Comparison of ENCODE assay signal across 9 cellular contexts in genomic region chr10:102712843-102713242, GRCh38. TPM values are rescaled to one million over a fixed set of nuclear protein-coding genes. Genes with fewer than 3 reads are reported as not detected.
A peak's percentile ranks its signal among the peaks of the same experiment; 100 is the strongest.
DNase-seq lines count a peak whose midpoint lies in the region; ATAC-seq and TF ChIP-seq lines count a peak whose summit lies in the region.
"Had no signal": no experiment of that assay in that cellular context is flagged by ENCODE, and none has a peak within 500 bp of the region (broad histone marks: within the 10 kb centered on the region; RNA-seq: fewer than 3 reads in every experiment).

No MANE protein-coding gene starts in this region.

- ATAC-seq in HG03469 (IDR thresholded peaks at IDR 0.05; ENCODE audit: unreplicated experiment) = no peak

- peaks cover 6 to 13% of the 10 kb centered on the region in 2 donors for H3K36me3 Mint-ChIP-seq in CD4-positive, alpha-beta memory T cell
- H3K36me3 Mint-ChIP-seq in dendritic cell treated with granulocyte-macrophage colony-stimulating factor and Interleukin-4, amounts not matched to agents 40 ng/mL and 50 ng/mL, for 4 days (ENCODE audit: low read depth) = peaks cover 14% of the 10 kb centered on the region
- no peaks in the 10 kb centered on the region for H3K36me3 Mint-ChIP-seq in nephron progenitor cell (ENCODE audit: low read depth)

- CTCF ChIA-PET in CD4-positive, alpha-beta memory T cell (lab: Charles Lee; ENCODE audit: partially characterized antibody) = interaction anchor here (0.8 to 3.6 kb wide), 11 partner anchors 14 to 581 kb away, joined by 3 to 22 read pairs (median 5); partner anchors contain the start of genes PPRC1, SUFU and TRIM8

- no peaks in the 10 kb centered on the region for H3K9me2 ChIP-seq in MM.1S (replicated peaks; ENCODE audit: insufficient read depth, low read length)

- H4K20me1 ChIP-seq in MM.1S (ENCODE audit: insufficient read depth, low read length) = no peaks in the 10 kb centered on the region; the same call in 1 of the 2 replicates

- TF ChIP-seq POLR2A in ovary (IDR thresholded peaks at IDR 0.05) = no peak

- peak overlapping the region; percentile 90 to 98 (median 96) for H3K4me3 Mint-ChIP-seq in CD4-positive, alpha-beta memory T cell
- H3K4me3 Mint-ChIP-seq in dendritic cell treated with granulocyte-macrophage colony-stimulating factor and Interleukin-4, amounts not matched to agents 40 ng/mL and 50 ng/mL, for 4 days = peak overlapping the region; percentile 88
- peak overlapping the region; percentile 95 for H3K4me3 Mint-ChIP-seq in nephron progenitor cell

- no peak for TF ChIP-seq EP300 in ovary (IDR thresholded peaks at IDR 0.05)

- no peak for DNase-seq in CD4-positive, alpha-beta memory T cell
- DNase-seq in MM.1S (no peak), nephron progenitor cell (no peak), ovary (no peak), HPDE6-E6E7 (ENCODE audit: extremely low spot score) (no peak), NCI-H146 treated with DMSO at 0.1 percent for 48 hours (lab: John Stamatoyannopoulos, UW; ENCODE audit: unreplicated experiment) (no peak)
- DNase-seq: NCI-H1417 had no signal

- peaks cover 33% of the 10 kb centered on the region for H3K4me1 ChIP-seq in CD4-positive, alpha-beta memory T cell (ENCODE audit: insufficient read depth, low read length)
- H3K4me1 ChIP-seq in MM.1S (ENCODE audit: low read length) = peaks cover 11% of the 10 kb centered on the region
- peaks cover 11% of the 10 kb centered on the region for H3K4me1 ChIP-seq in ovary (ENCODE audit: insufficient read depth)

- no peaks in the 10 kb centered on the region for H3K27me3 ChIP-seq in CD4-positive, alpha-beta memory T cell (ENCODE audit: insufficient read depth, low read length)
- no peaks in the 10 kb centered on the region for H3K27me3 ChIP-seq in MM.1S (replicated peaks; ENCODE audit: insufficient read depth, low read length)
- H3K27me3 ChIP-seq in ovary = no peaks in the 10 kb centered on the region

- H3K79me2 ChIP-seq in MM.1S (ENCODE audit: low read length) = peaks cover 92% of the 10 kb centered on the region

- POLR2A ChIA-PET in CD4-positive, alpha-beta memory T cell (lab: Charles Lee; ENCODE audit: partially characterized antibody) = interaction anchor here (0.9 to 6.6 kb wide), 10 partner anchors 30 to 658 kb away, joined by 3 to 144 read pairs (median 16); partner anchors contain the start of genes NFKB2, TRIM8 and WBP1L

- intact Hi-C loops in CD4-positive, alpha-beta memory T cell (cut with micrococcal nuclease) = loop anchor here (5.0 to 10.0 kb wide), 2 partner anchors 561 to 652 kb away; partner anchors contain the start of genes NOLC1 and TAF5
- intact Hi-C loops in dendritic cell treated with granulocyte-macrophage colony-stimulating factor and Interleukin-4, amounts not matched to agents 40 ng/mL and 50 ng/mL, for 4 days (cut with micrococcal nuclease) = loop anchor here (1.0 to 2.0 kb wide), 2 partner anchors 34 to 68 kb away; no protein-coding TSS in a partner anchor
- intact Hi-C loops in ovary (cut with DNase I) = loop anchor here in 2 of 4 donors (5.0 to 10.0 kb wide), 4 partner anchors 36 to 208 kb away; partner anchors contain the start of genes ACTR1A (in 1 of the 2), SUFU (in 1 of the 2) and TRIM8 (in 1 of the 2)

- peak overlapping the region; percentile 94 for H3K9ac ChIP-seq in MM.1S (ENCODE audit: low read length)

- no peaks in the 10 kb centered on the region for H3K9me3 Mint-ChIP-seq in CD4-positive, alpha-beta memory T cell
- no peaks in the 10 kb centered on the region for H3K9me3 Mint-ChIP-seq in dendritic cell treated with granulocyte-macrophage colony-stimulating factor and Interleukin-4, amounts not matched to agents 40 ng/mL and 50 ng/mL, for 4 days
- H3K9me3 Mint-ChIP-seq in nephron progenitor cell = no peaks in the 10 kb centered on the region

- peak overlapping the region; percentile 96; the same call in 1 of the 2 replicates for H2AFZ ChIP-seq in MM.1S (ENCODE audit: low read length)

- TF ChIP-seq CTCF in MM.1S (IDR thresholded peaks at IDR 0.05; ENCODE audit: low read length) (no peak), nephron progenitor cell (IDR thresholded peaks at IDR 0.05) (no peak), ovary (IDR thresholded peaks at IDR 0.05) (no peak)

- WGBS in ovary, 3 donors = 5 to 16% (median 8%) methylated on average over 1 of the region's 1 CpG

- H3K27ac Mint-ChIP-seq in CD4-positive, alpha-beta memory T cell = peak overlapping the region; percentile 86 to 98 (median 96)
- peak overlapping the region; percentile 96 for H3K27ac Mint-ChIP-seq in dendritic cell treated with granulocyte-macrophage colony-stimulating factor and Interleukin-4, amounts not matched to agents 40 ng/mL and 50 ng/mL, for 4 days
- peak overlapping the region; percentile 95 for H3K27ac Mint-ChIP-seq in nephron progenitor cell

- peak overlapping the region; percentile 94 for H3K27ac ChIP-seq in CD4-positive, alpha-beta memory T cell (ENCODE audit: low read depth, low read length)
- H3K27ac ChIP-seq in MM.1S (ENCODE audit: low read length) = peak overlapping the region; percentile 78
- peak overlapping the region in 1 of 2 donors; percentile 90 for H3K27ac ChIP-seq in ovary

- H3K9me3 ChIP-seq in CD4-positive, alpha-beta memory T cell (ENCODE audit: control insufficient read depth in 1 of 2, low read length in 2 of 2) = no peaks in the 10 kb centered on the region
- H3K9me3 ChIP-seq in MM.1S (replicated peaks; ENCODE audit: insufficient read depth, low read length) = no peaks in the 10 kb centered on the region
- H3K9me3 ChIP-seq in ovary = no peaks in the 10 kb centered on the region

- H3K27me3 Mint-ChIP-seq in CD4-positive, alpha-beta memory T cell = no peaks in the 10 kb centered on the region
- no peaks in the 10 kb centered on the region for H3K27me3 Mint-ChIP-seq in dendritic cell treated with granulocyte-macrophage colony-stimulating factor and Interleukin-4, amounts not matched to agents 40 ng/mL and 50 ng/mL, for 4 days
- H3K27me3 Mint-ChIP-seq in nephron progenitor cell (ENCODE audit: low read depth, poor library complexity) = peaks cover 2% of the 10 kb centered on the region

- H3K4me1 Mint-ChIP-seq in CD4-positive, alpha-beta memory T cell = peaks cover 30 to 63% (median 37%) of the 10 kb centered on the region in 4 donors
- H3K4me1 Mint-ChIP-seq in dendritic cell treated with granulocyte-macrophage colony-stimulating factor and Interleukin-4, amounts not matched to agents 40 ng/mL and 50 ng/mL, for 4 days (ENCODE audit: low read depth) = peaks cover 39% of the 10 kb centered on the region
- peaks cover 60% of the 10 kb centered on the region for H3K4me1 Mint-ChIP-seq in nephron progenitor cell

- H3K4me3 ChIP-seq in CD4-positive, alpha-beta memory T cell (ENCODE audit: low read length in 2 of 2) = peak overlapping the region in 1 of 2 donors; percentile 89
- H3K4me3 ChIP-seq in MM.1S (ENCODE audit: low read length) (peak overlapping the region; percentile 99), ovary (no peak overlapping the region)

- H3K36me3 ChIP-seq in CD4-positive, alpha-beta memory T cell (ENCODE audit: insufficient read depth, low read length) = no peaks in the 10 kb centered on the region
- H3K36me3 ChIP-seq in MM.1S (replicated peaks; ENCODE audit: insufficient read depth, low read length) (no peaks in the 10 kb centered on the region), ovary (no peaks in the 10 kb centered on the region)

- H3K4me2 ChIP-seq in MM.1S (ENCODE audit: low read depth, low read length) = peak overlapping the region; percentile 73

- peaks cover 25% of the 10 kb centered on the region for H3F3A ChIP-seq in MM.1S (ENCODE audit: insufficient read depth, low read length)

RNA-seq across cellular contexts. Expression of gene ARL3, which starts 1.4 kb away (rescaled TPM):
- 1 to 10 TPM; 3.7 to 4.0 TPM for total RNA-seq in CD4-positive, alpha-beta memory T cell
- polyA plus RNA-seq in CD4-positive, alpha-beta memory T cell = 1 to 10 TPM; 5.8 to 7.3 TPM
- total RNA-seq in ovary = 10 to 100 TPM in 6 of 7 donors, 1 to 10 TPM in 1; 9.5 to 25.6 (median 23.3) TPM
- 10 to 100 TPM; 23.0 to 23.9 TPM for polyA plus RNA-seq in ovary

RNA-seq across cellular contexts. Expression of gene SFXN2, which starts 1.6 kb away (rescaled TPM):
- 10 to 100 TPM; 20.2 to 21.7 TPM for total RNA-seq in CD4-positive, alpha-beta memory T cell
- polyA plus RNA-seq in CD4-positive, alpha-beta memory T cell = 10 to 100 TPM in 1 of 2 donors, 1 to 10 TPM in 1; 9.5 to 11.4 TPM
- total RNA-seq in ovary = 10 to 100 TPM in 6 of 7 donors, 1 to 10 TPM in 1; 8.7 to 31.2 (median 20.3) TPM
- 10 to 100 TPM in 1 of 2 donors, 1 to 10 TPM in 1; 6.2 to 11.8 TPM for polyA plus RNA-seq in ovary

RNA-seq across cellular contexts. Expression of gene WBP1L, which starts 30.9 kb away (rescaled TPM):
- total RNA-seq in CD4-positive, alpha-beta memory T cell = 10 to 100 TPM; 39.3 to 41.1 TPM
- 10 to 100 TPM; 25.7 to 34.3 TPM for polyA plus RNA-seq in CD4-positive, alpha-beta memory T cell
- 10 to 100 TPM; 45.5 to 71.8 (median 51.3) TPM for total RNA-seq in ovary
- polyA plus RNA-seq in ovary = 10 to 100 TPM; 40.6 to 46.5 TPM
